ENCODE assay signal across 1 cellular context in genomic region chr6:157161912-157162311, GRCh38.
TF ChIP-seq lines count a peak whose summit lies in the region.

No MANE protein-coding gene starts in this region.

TF ChIP-seq in K562, 482 proteins besides CTCF, POLR2A, EP300 and RAD21 (continued from another document):
- no peak for TF ChIP-seq UBTF (IDR thresholded peaks at IDR 0.05; ENCODE audit: borderline replicate concordance in 1 of 2, low read depth in 2 of 2, low read length in 2 of 2)
- TF ChIP-seq ZNF644 (tag; IDR thresholded peaks at IDR 0.05; ENCODE audit: low read depth): no peak
- TF ChIP-seq ILK (tag; IDR thresholded peaks at IDR 0.05; ENCODE audit: borderline replicate concordance, low read depth): no peak
